ENCODE assay signal across 22 cellular contexts in the genomic region with DNA sequence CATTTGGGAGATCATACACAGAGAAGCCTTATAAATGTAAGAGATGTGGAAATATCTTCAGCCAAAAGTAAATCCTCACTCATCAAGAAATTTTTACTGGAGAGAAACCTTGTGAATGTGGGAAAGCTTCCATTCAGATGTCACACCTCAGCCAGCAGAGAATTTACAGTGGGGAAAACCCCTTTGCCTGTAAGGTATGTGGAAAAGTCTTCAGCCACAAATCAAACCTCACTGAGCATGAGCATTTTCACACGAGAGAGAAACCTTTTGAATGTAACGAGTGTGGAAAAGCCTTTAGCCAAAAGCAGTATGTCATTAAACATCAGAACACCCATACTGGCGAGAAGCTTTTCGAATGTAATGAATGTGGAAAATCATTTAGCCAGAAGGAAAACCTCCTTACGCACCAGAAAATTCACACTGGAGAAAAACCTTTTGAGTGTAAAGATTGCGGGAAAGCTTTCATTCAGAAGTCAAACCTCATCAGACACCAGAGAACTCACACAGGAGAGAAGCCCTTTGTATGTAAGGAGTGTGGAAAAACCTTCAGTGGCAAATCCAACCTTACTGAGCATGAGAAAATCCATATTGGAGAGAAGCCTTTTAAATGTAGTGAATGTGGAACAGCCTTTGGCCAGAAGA. TPM values are rescaled to one million over a fixed set of nuclear protein-coding genes. Genes with fewer than 3 reads are reported as not detected.
A peak's percentile ranks its signal among the peaks of the same experiment; 100 is the strongest.
DNase-seq lines count a peak whose midpoint lies in the region; ATAC-seq and TF ChIP-seq lines count a peak whose summit lies in the region.
"Had no signal": no experiment of that assay in that cellular context is flagged by ENCODE, and none has a peak within 500 bp of the region (broad histone marks: within the 10 kb centered on the region; RNA-seq: fewer than 3 reads in every experiment).

No MANE protein-coding gene starts in this region.

- ATAC-seq in right lobe of liver = no peak
- no peak for ATAC-seq in lower lobe of right lung
- no peak for ATAC-seq in HG02759 (IDR thresholded peaks at IDR 0.05; ENCODE audit: unreplicated experiment)
- ATAC-seq: Panc1 had no signal

- no peaks in the 10 kb centered on the region for H3K27me3 Mint-ChIP-seq in endodermal cell (ENCODE audit: insufficient read depth)
- H3K27me3 Mint-ChIP-seq: CD4-positive, CD25-positive, alpha-beta regulatory T cell had no signal

- TF ChIP-seq RAD21 in liver (IDR thresholded peaks at IDR 0.05) = no peak

- TF ChIP-seq POLR2A in right lobe of liver (IDR thresholded peaks at IDR 0.05) = no peak

- no peak overlapping the region for H3K4me2 ChIP-seq in PC-9

- WGBS in liver = 98% methylated on average over 6 of the region's 6 CpGs
- WGBS in right lobe of liver (ENCODE audit: insufficient coverage, low coverage, low lambda C conversion rate, missing lambda C conversion rate) = 94% methylated on average over 4 of the region's 6 CpGs
- WGBS in endodermal cell (ENCODE audit: insufficient coverage in 1 of 2, insufficient read length in 1 of 2), 2 experiments = 96 to 99% methylated on average over 4 to 5 of the region's 6 CpGs

- no peaks in the 10 kb centered on the region for H3K9me2 ChIP-seq in PC-9 (ENCODE audit: insufficient read depth)

- H3F3A ChIP-seq in PC-9 (ENCODE audit: insufficient read depth, low read depth) = peaks cover 55% of the 10 kb centered on the region

- H2AFZ ChIP-seq in PC-9 = no peak overlapping the region

- no peak overlapping the region for H3K27ac Mint-ChIP-seq in endodermal cell
- H3K27ac Mint-ChIP-seq: CD4-positive, CD25-positive, alpha-beta regulatory T cell had no signal

- H3K9me3 ChIP-seq in liver (ENCODE audit: control insufficient read depth in 4 of 4, low read length in 3 of 4) (peaks cover 31 to 61% (median 45%) of the 10 kb centered on the region in 4 donors), right lobe of liver (peaks cover 0 to 41% (median 11%) of the 10 kb centered on the region in 4 donors), PC-9 (ENCODE audit: insufficient read depth, low read depth) (peaks cover 73% of the 10 kb centered on the region), endodermal cell (ENCODE audit: control insufficient read depth, low read length) (peaks cover 40% of the 10 kb centered on the region), lower lobe of right lung (peaks cover 75% of the 10 kb centered on the region)

- no peak for DNase-seq in right lobe of liver
- no peak for DNase-seq in PC-9
- peak; percentile 1 for DNase-seq in endodermal cell
- no peak for DNase-seq in NCI-H1105 (lab: John Stamatoyannopoulos, UW)
- no peak for DNase-seq in retina
- DNase-seq in lower lobe of right lung = no peak
- DNase-seq: 8988T; Caco-2; CD4-positive, CD25-positive, alpha-beta regulatory T cell; DMS79 treated with DMSO at 0.1 percent for 48 hours; KG1; NCI-H1048; NCI-H1417 treated with DMSO at 0.1 percent for 48 hours; NCI-H1694 treated with DMSO at 0.1 percent for 48 hours; NCI-H2081; NCI-H2227 treated with DMSO at 0.1 percent for 48 hours; NCI-H526 treated with DMSO at 0.1 percent for 48 hours; SHP77 had no signal

- no peaks in the 10 kb centered on the region for H3K79me2 ChIP-seq in PC-9 (ENCODE audit: low read depth)

- H3K36me3 Mint-ChIP-seq in endodermal cell (ENCODE audit: low read depth) = peaks cover 74% of the 10 kb centered on the region

- no TSS peak for BruUV-seq in PC-9 (replicated peaks; lab: Mats Ljungman, UMichigan)

- peaks cover 18% of the 10 kb centered on the region for H3K4me1 Mint-ChIP-seq in endodermal cell

- H3K27ac ChIP-seq in liver (ENCODE audit: low read depth in 1 of 2, low read length in 2 of 2) (no peak overlapping the region), right lobe of liver (no peak overlapping the region), PC-9 (no peak overlapping the region), endodermal cell (ENCODE audit: low read depth, low read length) (no peak overlapping the region), lower lobe of right lung (no peak overlapping the region)
- H3K27ac ChIP-seq: RWPE1 had no signal

- H3K27me3 ChIP-seq in liver (ENCODE audit: control insufficient read depth in 4 of 4, insufficient read depth in 4 of 4, low read length in 3 of 4) = no peaks in the 10 kb centered on the region
- H3K27me3 ChIP-seq in right lobe of liver = no peaks in the 10 kb centered on the region
- H3K27me3 ChIP-seq in PC-9 (ENCODE audit: insufficient read depth, low read depth) = no peaks in the 10 kb centered on the region
- H3K27me3 ChIP-seq in endodermal cell (ENCODE audit: control insufficient read depth, insufficient read depth, low read length, poor library complexity, severe bottlenecking) = no peaks in the 10 kb centered on the region
- no peaks in the 10 kb centered on the region for H3K27me3 ChIP-seq in lower lobe of right lung (ENCODE audit: low read depth)

- H3K4me3 ChIP-seq in liver (ENCODE audit: low read depth in 1 of 3, low read length in 3 of 3) (peak overlapping the region in 2 of 3 donors; percentile 40 to 66), right lobe of liver (no peak overlapping the region), PC-9 (peak overlapping the region; percentile 18), endodermal cell (ENCODE audit: low read length) (peak overlapping the region; percentile 24), lower lobe of right lung (no peak overlapping the region)

- H3K4me1 ChIP-seq in liver (ENCODE audit: control insufficient read depth in 4 of 4, insufficient read depth in 4 of 4, low read length in 3 of 4) = no peaks in the 10 kb centered on the region
- no peaks in the 10 kb centered on the region for H3K4me1 ChIP-seq in right lobe of liver
- no peaks in the 10 kb centered on the region for H3K4me1 ChIP-seq in PC-9 (replicated peaks; ENCODE audit: insufficient read depth)
- H3K4me1 ChIP-seq in endodermal cell (ENCODE audit: control insufficient read depth, insufficient read depth, low read length) = peaks cover 3% of the 10 kb centered on the region
- H3K4me1 ChIP-seq in lower lobe of right lung = no peaks in the 10 kb centered on the region
- H3K4me1 ChIP-seq: Caco-2 had no signal

- no peak overlapping the region for H3K9ac ChIP-seq in liver (ENCODE audit: low read depth in 1 of 2, low read length in 2 of 2)
- no peak overlapping the region for H3K9ac ChIP-seq in endodermal cell (ENCODE audit: extremely low read depth, low read length, poor library complexity, severe bottlenecking)

- peaks cover 14% of the 10 kb centered on the region for H3K9me3 Mint-ChIP-seq in endodermal cell

- H3K36me3 ChIP-seq in liver (ENCODE audit: control insufficient read depth in 4 of 4, insufficient read depth in 3 of 4, low read depth in 1 of 4, low read length in 3 of 4) (peaks cover 37 to 72% (median 59%) of the 10 kb centered on the region in 4 donors), right lobe of liver (peaks cover 21 to 63% (median 42%) of the 10 kb centered on the region in 4 donors), PC-9 (ENCODE audit: low read depth) (peaks cover 67% of the 10 kb centered on the region), endodermal cell (ENCODE audit: control insufficient read depth, insufficient read depth, low read length) (peaks cover 85% of the 10 kb centered on the region), lower lobe of right lung (peaks cover 68% of the 10 kb centered on the region)

- POLR2A ChIA-PET in PC-9 (lab: Charles Lee; ENCODE audit: unreplicated experiment) = no interaction called here

- H3K4me3 Mint-ChIP-seq in endodermal cell = no peak overlapping the region
- H3K4me3 Mint-ChIP-seq: CD4-positive, CD25-positive, alpha-beta regulatory T cell had no signal

- H4K20me1 ChIP-seq in PC-9 (ENCODE audit: insufficient read depth) = no peaks in the 10 kb centered on the region

- no peak for TF ChIP-seq CTCF in liver (IDR thresholded peaks at IDR 0.05; ENCODE audit: low read depth, low read length, missing input control)
- TF ChIP-seq CTCF in right lobe of liver (IDR thresholded peaks at IDR 0.05) = no peak
- TF ChIP-seq CTCF in PC-9 (conservative IDR thresholded peaks at IDR 0.05) = no peak
- no peak for TF ChIP-seq CTCF in endodermal cell (conservative IDR thresholded peaks at IDR 0.05)
- TF ChIP-seq CTCF in lower lobe of right lung (IDR thresholded peaks at IDR 0.05) = no peak

- intact Hi-C loops in right lobe of liver (cut with DNase I) (no loop called here), PC-9 (cut with micrococcal nuclease; ENCODE audit: unreplicated experiment) (no loop called here), lower lobe of right lung (cut with DNase I) (no loop called here)

- CTCF ChIA-PET in PC-9 (lab: Charles Lee) = no interaction called here

TF ChIP-seq in liver, 16 proteins besides CTCF, POLR2A, EP300 and RAD21 (continues in another document):
- TF ChIP-seq FOXA1 (IDR thresholded peaks at IDR 0.05) (no peak), HNF4G (IDR thresholded peaks at IDR 0.05) (no peak), SP1 (IDR thresholded peaks at IDR 0.05) (no peak)
- TF ChIP-seq, protein P1, sequence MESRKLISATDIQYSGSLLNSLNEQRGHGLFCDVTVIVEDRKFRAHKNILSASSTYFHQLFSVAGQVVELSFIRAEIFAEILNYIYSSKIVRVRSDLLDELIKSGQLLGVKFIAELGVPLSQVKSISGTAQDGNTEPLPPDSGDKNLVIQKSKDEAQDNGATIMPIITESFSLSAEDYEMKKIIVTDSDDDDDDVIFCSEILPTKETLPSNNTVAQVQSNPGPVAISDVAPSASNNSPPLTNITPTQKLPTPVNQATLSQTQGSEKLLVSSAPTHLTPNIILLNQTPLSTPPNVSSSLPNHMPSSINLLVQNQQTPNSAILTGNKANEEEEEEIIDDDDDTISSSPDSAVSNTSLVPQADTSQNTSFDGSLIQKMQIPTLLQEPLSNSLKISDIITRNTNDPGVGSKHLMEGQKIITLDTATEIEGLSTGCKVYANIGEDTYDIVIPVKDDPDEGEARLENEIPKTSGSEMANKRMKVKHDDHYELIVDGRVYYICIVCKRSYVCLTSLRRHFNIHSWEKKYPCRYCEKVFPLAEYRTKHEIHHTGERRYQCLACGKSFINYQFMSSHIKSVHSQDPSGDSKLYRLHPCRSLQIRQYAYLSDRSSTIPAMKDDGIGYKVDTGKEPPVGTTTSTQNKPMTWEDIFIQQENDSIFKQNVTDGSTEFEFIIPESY (IDR thresholded peaks at IDR 0.05) = no peak
- TF ChIP-seq, protein P2, sequence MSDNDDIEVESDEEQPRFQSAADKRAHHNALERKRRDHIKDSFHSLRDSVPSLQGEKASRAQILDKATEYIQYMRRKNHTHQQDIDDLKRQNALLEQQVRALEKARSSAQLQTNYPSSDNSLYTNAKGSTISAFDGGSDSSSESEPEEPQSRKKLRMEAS (IDR thresholded peaks at IDR 0.05) = no peak

RNA-seq across cellular contexts. Expression of a gene that starts 21.5 kb away (rescaled TPM):
- total RNA-seq in liver = 10 to 100 TPM; 29.2 to 48.6 TPM
- 10 to 100 TPM; 16.6 to 19.0 TPM for polyA plus RNA-seq in liver
- 10 to 100 TPM; 16.2 to 33.0 (median 27.0) TPM for total RNA-seq in right lobe of liver
- 53.1 and 68.0 TPM in 2 replicates for total RNA-seq in PC-9 (2021)
- total RNA-seq in endodermal cell = 100 to 1,000 TPM; 105 to 128 TPM
- polyA plus RNA-seq in endodermal cell (2013, experiment 1 of 2) = 101 TPM
- polyA plus RNA-seq in endodermal cell (2013, experiment 2 of 2) = 102 TPM
- 37.3 TPM for total RNA-seq in lower lobe of right lung

RNA-seq across cellular contexts. Expression of a gene that starts 22.0 kb away (rescaled TPM):
- 1 to 10 TPM; 2.3 to 4.9 TPM for total RNA-seq in liver
- 1 to 10 TPM in 1 of 2 donors, under 1 TPM in 1; 0.95 to 2.2 TPM for polyA plus RNA-seq in liver
- 1 to 10 TPM in 5 of 6 experiments, under 1 TPM in 1; 0.37 to 3.6 (median 2.2) TPM for total RNA-seq in right lobe of liver
- total RNA-seq in PC-9 (2021) = 3.3 and 4.3 TPM in 2 replicates
- total RNA-seq in endodermal cell = 1 to 10 TPM; 1.6 to 2.7 TPM
- polyA plus RNA-seq in endodermal cell (2013, experiment 1 of 2) = 4.8 TPM
- polyA plus RNA-seq in endodermal cell (2013, experiment 2 of 2) = 4.0 TPM
- 3.7 TPM for total RNA-seq in lower lobe of right lung

Comparison
In these comparisons a context has a peak if more than half of its experiments do, and no peak if none do; other contexts are left out.
1. H3K4me3 ChIP-seq: peak in liver (2 of 3), PC-9 (single experiment) and endodermal cell (single experiment); none in right lobe of liver (0 of 3) and lower lobe of right lung (single experiment).